In the genomic region with DNA sequence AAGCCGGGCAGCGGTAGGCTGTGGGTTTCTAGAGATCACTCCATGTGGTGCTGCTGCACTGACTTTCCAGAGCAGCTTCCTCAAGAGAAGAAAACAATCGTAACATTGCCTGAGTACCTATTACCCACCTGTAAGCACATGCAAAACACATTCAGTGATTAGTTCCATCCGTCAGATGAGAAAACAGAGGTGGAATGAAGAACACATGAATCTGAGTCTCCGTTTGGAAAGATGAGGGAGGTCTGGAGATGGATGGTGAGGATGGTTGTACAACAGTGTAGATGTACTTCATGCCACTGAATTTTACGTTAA, we compare ENCODE assay signal across 13 cellular contexts. TPM values are rescaled to one million over a fixed set of nuclear protein-coding genes. Genes with fewer than 3 reads are reported as not detected.
DNase-seq lines count a peak whose midpoint lies in the region; ATAC-seq and TF ChIP-seq lines count a peak whose summit lies in the region.
"Had no signal": no experiment of that assay in that cellular context is flagged by ENCODE, and none has a peak within 500 bp of the region (broad histone marks: within the 10 kb centered on the region; RNA-seq: fewer than 3 reads in every experiment).

No MANE protein-coding gene starts in this region.

- H3K27me3 ChIP-seq in dorsolateral prefrontal cortex, result peaks cover 0 to 3% (median 0%) of the 10 kb centered on the region in 45 donors
- H3K27me3 ChIP-seq: MG63, SJSA1 had no signal

- H3K4me3 Mint-ChIP-seq in activated T-cell treated with anti-CD3 and anti-CD28 coated beads, Interleukin-2, amount 50 U/mL, for 24 hours, result peak overlapping the region; percentile 26
- H3K4me3 Mint-ChIP-seq in stimulated activated effector memory CD8-positive, alpha-beta T cell treated with anti-CD3 and anti-CD28 coated beads, Interleukin-12 subunit alpha, Interleukin-12 subunit beta, amount 100 ng/mL, for 72 hours, result peak overlapping the region; percentile 49
- no peak overlapping the region for H3K4me3 Mint-ChIP-seq in nephron progenitor cell

- H3K4me1 Mint-ChIP-seq in activated T-cell treated with anti-CD3 and anti-CD28 coated beads, Interleukin-2, amount 50 U/mL, for 24 hours (ENCODE audit: low read depth), result peaks cover 40% of the 10 kb centered on the region
- H3K4me1 Mint-ChIP-seq in stimulated activated effector memory CD8-positive, alpha-beta T cell treated with anti-CD3 and anti-CD28 coated beads, Interleukin-12 subunit alpha, Interleukin-12 subunit beta, amount 100 ng/mL, for 72 hours, result peaks cover 47% of the 10 kb centered on the region
- peaks cover 24% of the 10 kb centered on the region for H3K4me1 Mint-ChIP-seq in nephron progenitor cell

- H3K27ac Mint-ChIP-seq in activated T-cell treated with anti-CD3 and anti-CD28 coated beads, Interleukin-2, amount 50 U/mL, for 24 hours, result peak overlapping the region; percentile 84
- peak overlapping the region; percentile 71 for H3K27ac Mint-ChIP-seq in stimulated activated effector memory CD8-positive, alpha-beta T cell treated with anti-CD3 and anti-CD28 coated beads, Interleukin-12 subunit alpha, Interleukin-12 subunit beta, amount 100 ng/mL, for 72 hours
- no peak overlapping the region for H3K27ac Mint-ChIP-seq in nephron progenitor cell
- H3K27ac Mint-ChIP-seq: progenitor cell of endocrine pancreas had no signal

- H3K36me3 Mint-ChIP-seq in activated T-cell treated with anti-CD3 and anti-CD28 coated beads, Interleukin-2, amount 50 U/mL, for 24 hours (ENCODE audit: low read depth), result no peaks in the 10 kb centered on the region
- H3K36me3 Mint-ChIP-seq in stimulated activated effector memory CD8-positive, alpha-beta T cell treated with anti-CD3 and anti-CD28 coated beads, Interleukin-12 subunit alpha, Interleukin-12 subunit beta, amount 100 ng/mL, for 72 hours, result no peaks in the 10 kb centered on the region
- no peaks in the 10 kb centered on the region for H3K36me3 Mint-ChIP-seq in nephron progenitor cell (ENCODE audit: low read depth)

- H3K4me3 ChIP-seq in dorsolateral prefrontal cortex, result no peak overlapping the region
- H3K4me3 ChIP-seq: MG63, SJSA1 had no signal

- TF ChIP-seq CTCF in RWPE1 (conservative IDR thresholded peaks at IDR 0.05; ENCODE audit: low read depth), result no peak
- TF ChIP-seq CTCF in dorsolateral prefrontal cortex (IDR thresholded peaks at IDR 0.05 in 54 of 56, conservative IDR thresholded peaks at IDR 0.05 in 2 of 56; ENCODE audit: low read depth in 1 of 56, partially characterized antibody in 56 of 56), result peak in 2 of 56 donors; percentile 2 to 14
- no peak for TF ChIP-seq CTCF in nephron progenitor cell (IDR thresholded peaks at IDR 0.05)

- no peak for DNase-seq in activated T-cell treated with anti-CD3 and anti-CD28 coated beads, Interleukin-2, amount 50 U/mL, for 24 hours
- DNase-seq in activated T-cell treated with anti-CD3 and anti-CD28 coated beads for 4 hours (no peak), RWPE1 (ENCODE audit: low spot score) (no peak), dorsolateral prefrontal cortex (no peak), nephron progenitor cell (no peak), posterior vena cava (ENCODE audit: low spot score) (no peak)
- no peak for DNase-seq in stimulated activated effector memory CD8-positive, alpha-beta T cell treated with anti-CD3 and anti-CD28 coated beads, Interleukin-12 subunit alpha, Interleukin-12 subunit beta, amount 100 ng/mL, for 72 hours (ENCODE audit: low spot score in 2 of 2)

- H3K27ac ChIP-seq in RWPE1, result peak overlapping the region; percentile 67
- peak overlapping the region in 46 of 59 donors; percentile 6 to 86 (median 71) for H3K27ac ChIP-seq in dorsolateral prefrontal cortex
- H3K27ac ChIP-seq: SJSA1 had no signal

- intact Hi-C loops in dorsolateral prefrontal cortex (cut with DNase I), result loop anchor here (2.0 to 5.0 kb wide), 4 partner anchors 64 to 216 kb away; a partner anchor contains a TSS
- intact Hi-C loops in posterior vena cava (cut with DNase I), result loop anchor here in 1 of 2 donors (5.0 kb wide), 2 partner anchors 59 to 99 kb away; a partner anchor contains a TSS

- H3K27me3 Mint-ChIP-seq in activated T-cell treated with anti-CD3 and anti-CD28 coated beads, Interleukin-2, amount 50 U/mL, for 24 hours, result no peaks in the 10 kb centered on the region
- H3K27me3 Mint-ChIP-seq in nephron progenitor cell (ENCODE audit: low read depth, poor library complexity), result peaks cover 30% of the 10 kb centered on the region

- CTCF ChIA-PET in RWPE1 (lab: Yijun Ruan, JAX), result interaction anchor here (2.8 to 3.5 kb wide), 2 partner anchors 62 to 98 kb away, joined by 11 to 22 read pairs; a partner anchor contains a TSS

- POLR2A ChIA-PET in RWPE1 (lab: Yijun Ruan, JAX; ENCODE audit: low non-redundant PET), result no interaction called here

- H3K9me3 Mint-ChIP-seq in activated T-cell treated with anti-CD3 and anti-CD28 coated beads, Interleukin-2, amount 50 U/mL, for 24 hours, result no peaks in the 10 kb centered on the region
- no peaks in the 10 kb centered on the region for H3K9me3 Mint-ChIP-seq in stimulated activated effector memory CD8-positive, alpha-beta T cell treated with anti-CD3 and anti-CD28 coated beads, Interleukin-12 subunit alpha, Interleukin-12 subunit beta, amount 100 ng/mL, for 72 hours
- no peaks in the 10 kb centered on the region for H3K9me3 Mint-ChIP-seq in nephron progenitor cell

- ATAC-seq in stimulated activated effector memory CD8-positive, alpha-beta T cell treated with anti-CD3 and anti-CD28 coated beads, Interleukin-12 subunit alpha, Interleukin-12 subunit beta, amount 100 ng/mL, for 72 hours, result no peak
- ATAC-seq in GM18520 (IDR thresholded peaks at IDR 0.05; ENCODE audit: unreplicated experiment), result no peak

RNA-seq across cellular contexts. Expression of a gene that starts 7.5 kb away (rescaled TPM):
- 100 to 1,000 TPM in 26 of 120 experiments, 10 to 100 TPM in 94; 29.6 to 176 (median 79.8) TPM for total RNA-seq in dorsolateral prefrontal cortex
- 100 to 1,000 TPM in 1 of 2 donors, 10 to 100 TPM in 1; 95.3 to 171 TPM for total RNA-seq in posterior vena cava
- total RNA-seq: fibroblast of villous mesenchyme had no signal

RNA-seq across cellular contexts. Expression of a gene that starts 46.7 kb away (rescaled TPM):
- under 1 TPM in 11 of 120 experiments, not detected in 109; 0.06 to 0.32 (median 0.09) TPM for total RNA-seq in dorsolateral prefrontal cortex
- total RNA-seq in posterior vena cava, result not detected
- total RNA-seq: fibroblast of villous mesenchyme, left cardiac atrium, progenitor cell of endocrine pancreas, SJSA1 had no signal
